In genomic region chr5:172492991-172493390, GRCh38 we compare ENCODE assay signal across 14 cellular contexts. TPM values are rescaled to one million over a fixed set of nuclear protein-coding genes. Genes with fewer than 3 reads are reported as not detected.
DNase-seq lines count a peak whose midpoint lies in the region; TF ChIP-seq lines count a peak whose summit lies in the region.
"Had no signal": no experiment of that assay in that cellular context is flagged by ENCODE, and none has a peak within 500 bp of the region (broad histone marks: within the 10 kb centered on the region; RNA-seq: fewer than 3 reads in every experiment).

No MANE protein-coding gene starts in this region.

- H3K27me3 ChIP-seq in esophagus muscularis mucosa: no peaks in the 10 kb centered on the region
- H3K27me3 ChIP-seq in neuronal stem cell (ENCODE audit: control insufficient read depth in 3 of 3, insufficient read depth in 3 of 3, low read depth in 1 of 3, low read length in 3 of 3): peaks cover 0 to 23% (median 0%) of the 10 kb centered on the region in 3 experiments
- no peaks in the 10 kb centered on the region for H3K27me3 ChIP-seq in BE2C

- H3K9me3 ChIP-seq in esophagus muscularis mucosa: no peaks in the 10 kb centered on the region
- no peaks in the 10 kb centered on the region for H3K9me3 ChIP-seq in neuronal stem cell (replicated peaks in 1 of 2; ENCODE audit: control insufficient read depth in 2 of 2, insufficient read depth in 1 of 2, low read depth in 1 of 2, low read length in 2 of 2)
- no peaks in the 10 kb centered on the region for H3K9me3 ChIP-seq in BE2C

- TF ChIP-seq CTCF in esophagus muscularis mucosa (IDR thresholded peaks at IDR 0.05) (no peak), BE2C (IDR thresholded peaks at IDR 0.05; ENCODE audit: low read depth, low read length) (no peak), GM10248 (IDR thresholded peaks at IDR 0.05; ENCODE audit: control extremely low read depth, extremely low read depth, low read depth, missing control alignments) (no peak)

- CTCF ChIA-PET in GM10248 (lab: Yijun Ruan, JAX): interaction anchor here (0.8 kb wide), 1 partner anchor 14 kb away, joined by 3 read pairs; no protein-coding TSS in a partner anchor

- H3K4me1 ChIP-seq in esophagus muscularis mucosa: peaks cover 15 to 25% (median 20%) of the 10 kb centered on the region in 4 donors
- peaks cover 0 to 6% of the 10 kb centered on the region in 2 donors for H3K4me1 ChIP-seq in neuronal stem cell (ENCODE audit: control insufficient read depth in 2 of 2, insufficient read depth in 1 of 2, low read depth in 1 of 2, low read length in 2 of 2)
- no peaks in the 10 kb centered on the region; the same call in 1 of the 2 replicates for H3K4me1 ChIP-seq in BE2C

- H3K36me3 ChIP-seq in esophagus muscularis mucosa (no peaks in the 10 kb centered on the region), neuronal stem cell (replicated peaks in 1 of 2; ENCODE audit: control insufficient read depth in 2 of 2, insufficient read depth in 2 of 2, low read length in 2 of 2) (no peaks in the 10 kb centered on the region), BE2C (no peaks in the 10 kb centered on the region)

- no peak overlapping the region for H4K8ac ChIP-seq in neuronal stem cell (ENCODE audit: low read depth, low read length)

- no peaks in the 10 kb centered on the region for H3K79me1 ChIP-seq in neuronal stem cell (ENCODE audit: low read depth, low read length)

- H3K9ac ChIP-seq in neuronal stem cell (ENCODE audit: low read depth, low read length, poor library complexity): no peak overlapping the region

- H2AFZ ChIP-seq in neuronal stem cell (ENCODE audit: low read length): no peak overlapping the region

- intact Hi-C loops in esophagus muscularis mucosa (cut with DNase I): no loop called here

- no peak overlapping the region for H2BK120ac ChIP-seq in neuronal stem cell (ENCODE audit: low read depth, low read length)

- POLR2A ChIA-PET in GM10248 (lab: Yijun Ruan, JAX): no interaction called here

- no peak overlapping the region for H2BK15ac ChIP-seq in neuronal stem cell (ENCODE audit: low read length)

- WGBS in esophagus muscularis mucosa: 90% methylated on average over 6 of the region's 7 CpGs
- WGBS in neuronal stem cell (ENCODE audit: extremely low coverage in 2 of 2, insufficient read length in 2 of 2, insufficient replicate concordance in 1 of 2), 2 donors: no CpG with 5 or more reads among the region's 7 CpGs

- H2BK12ac ChIP-seq in neuronal stem cell (ENCODE audit: low read length): peak overlapping the region; percentile 60

- peak overlapping the region; percentile 85 for H3K4ac ChIP-seq in neuronal stem cell (ENCODE audit: low read length)

- H4K91ac ChIP-seq in neuronal stem cell (ENCODE audit: low read depth, low read length, poor library complexity): no peak overlapping the region

- no peak for TF ChIP-seq EP300 in esophagus muscularis mucosa (IDR thresholded peaks at IDR 0.05)

- no peak overlapping the region for H3K18ac ChIP-seq in neuronal stem cell (ENCODE audit: low read length)

- no peak overlapping the region for H2BK5ac ChIP-seq in neuronal stem cell (ENCODE audit: low read length)

- peak; percentile 46 for DNase-seq in activated effector memory CD4-positive, alpha-beta T cell treated with anti-CD3 and anti-CD28 coated beads, Interleukin-2, amount 50 U/mL, for 16 hours
- DNase-seq in activated effector memory CD4-positive, alpha-beta T cell treated with Interleukin-2 at 50 U/mL for 16 hours: no peak
- DNase-seq in esophagus muscularis mucosa (ENCODE audit: extremely low spot score) (no peak), neuronal stem cell (ENCODE audit: low spot score) (no peak), BE2C (no peak), GM10248 (ENCODE audit: extremely low spot score) (no peak)
- no peak for DNase-seq in effector CD4-positive, alpha-beta T cell
- DNase-seq: C1 segment of cervical spinal cord; CD8-positive, alpha-beta memory T cell; GOT3; NCI-H1105; NCI-H510A treated with DMSO at 0.1 percent for 48 hours; NCI-H774; Right ventricle myocardium superior had no signal

- H3K4me3 ChIP-seq in esophagus muscularis mucosa (peak overlapping the region in 3 of 4 donors; percentile 18 to 32 (median 24)), neuronal stem cell (ENCODE audit: low read length in 2 of 2) (no peak overlapping the region), BE2C (ENCODE audit: low read depth, low read length) (no peak overlapping the region)

- H3K14ac ChIP-seq in neuronal stem cell (ENCODE audit: low read length): no peak overlapping the region

- H3K23ac ChIP-seq in neuronal stem cell (ENCODE audit: low read depth, low read length, poor library complexity): no peak overlapping the region

- no peak overlapping the region for H2AK5ac ChIP-seq in neuronal stem cell (ENCODE audit: low read depth, low read length)

- no peak for TF ChIP-seq POLR2A in esophagus muscularis mucosa (IDR thresholded peaks at IDR 0.05; ENCODE audit: low read depth)

- H3K27ac ChIP-seq in esophagus muscularis mucosa (replicated peaks in 1 of 4): no peak overlapping the region
- no peak overlapping the region for H3K27ac ChIP-seq in neuronal stem cell (replicated peaks; ENCODE audit: low read length)

- H3K4me2 ChIP-seq in neuronal stem cell (ENCODE audit: insufficient read depth, low read length, poor library complexity, severe bottlenecking): no peak overlapping the region

RNA-seq across cellular contexts. Expression of gene SH3PXD2B, which starts 38.7 kb away (rescaled TPM):
- 10 to 100 TPM; 41.5 to 66.5 (median 49.2) TPM for total RNA-seq in esophagus muscularis mucosa
- polyA plus RNA-seq in neuronal stem cell (2013, experiment 1 of 2): 24.7 TPM
- polyA plus RNA-seq in neuronal stem cell (2013, experiment 2 of 2): 25.6 TPM
- polyA plus RNA-seq in BE2C (2012; ENCODE audit: insufficient read depth, insufficient read length, low read depth): 6.0 TPM
- polyA plus RNA-seq: CD8-positive, alpha-beta memory T cell had no signal

Comparison
In these comparisons a context has a peak if more than half of its experiments do, and no peak if none do; other contexts are left out.
1. H3K4me3 ChIP-seq: peak in esophagus muscularis mucosa (3 of 4); none in neuronal stem cell (0 of 2) and BE2C (single experiment).